In genomic region chr1:77757066-77757584, GRCh38 we compare ENCODE assay signal across 9 cellular contexts. TPM values are rescaled to one million over a fixed set of nuclear protein-coding genes. Genes with fewer than 3 reads are reported as not detected.
DNase-seq lines count a peak whose midpoint lies in the region; ATAC-seq, FAIRE-seq and TF ChIP-seq lines count a peak whose summit lies in the region.
"Had no signal": no experiment of that assay in that cellular context is flagged by ENCODE, and none has a peak within 500 bp of the region (broad histone marks: within the 10 kb centered on the region; RNA-seq: fewer than 3 reads in every experiment).

No MANE protein-coding gene starts in this region.

- peaks cover 27% of the 10 kb centered on the region for H3K4me1 Mint-ChIP-seq in Calu3 (ENCODE audit: low read depth, unreplicated experiment)
- peaks cover 23 to 40% of the 10 kb centered on the region in 2 donors for H3K4me1 Mint-ChIP-seq in effector memory CD8-positive, alpha-beta T cell (ENCODE audit: low read depth in 2 of 2)

- peak overlapping the region; percentile 77 for H3K4me3 ChIP-seq in OCI-LY1 (ENCODE audit: low read depth, low read length, poor library complexity, severe bottlenecking)
- peak overlapping the region; percentile 37 for H3K4me3 ChIP-seq in osteoblast (ENCODE audit: insufficient read depth, low read length)
- no peak overlapping the region for H3K4me3 ChIP-seq in pancreas

- no peaks in the 10 kb centered on the region for H4K20me1 ChIP-seq in OCI-LY1 (ENCODE audit: insufficient read depth, low read length)
- peaks cover 40% of the 10 kb centered on the region for H4K20me1 ChIP-seq in osteoblast (ENCODE audit: insufficient read depth, low read length)

- H3K36me3 Mint-ChIP-seq in Calu3 (ENCODE audit: insufficient read depth, unreplicated experiment) = peaks cover 22% of the 10 kb centered on the region
- peaks cover 14% of the 10 kb centered on the region for H3K36me3 Mint-ChIP-seq in effector memory CD8-positive, alpha-beta T cell (ENCODE audit: insufficient read depth)

- no peaks in the 10 kb centered on the region for H3K9me3 Mint-ChIP-seq in Calu3 (ENCODE audit: low read depth, unreplicated experiment)
- H3K9me3 Mint-ChIP-seq in effector memory CD8-positive, alpha-beta T cell = no peaks in the 10 kb centered on the region

- TF ChIP-seq CTCF in Calu3 (IDR thresholded peaks at IDR 0.05; ENCODE audit: unreplicated experiment) (no peak), OCI-LY1 (IDR thresholded peaks at IDR 0.05; ENCODE audit: low read length) (no peak), osteoblast (IDR thresholded peaks at IDR 0.05; ENCODE audit: extremely low read depth, low read depth, low read length) (no peak), pancreas (IDR thresholded peaks at IDR 0.05) (no peak)

- no peaks in the 10 kb centered on the region for H3K9me3 ChIP-seq in OCI-LY1 (ENCODE audit: low read length)
- H3K9me3 ChIP-seq in osteoblast (ENCODE audit: low read depth, low read length) = no peaks in the 10 kb centered on the region
- no peaks in the 10 kb centered on the region for H3K9me3 ChIP-seq in pancreas

- peak overlapping the region; percentile 92 for H3K4me3 Mint-ChIP-seq in Calu3 (ENCODE audit: low read depth, unreplicated experiment)
- H3K4me3 Mint-ChIP-seq in effector memory CD8-positive, alpha-beta T cell = peak overlapping the region; percentile 88 to 91

- H3K4me1 ChIP-seq in OCI-LY1 (ENCODE audit: insufficient read depth, low read length, severe bottlenecking) (peaks cover 39% of the 10 kb centered on the region), osteoblast (ENCODE audit: insufficient read depth, low read length) (peaks cover 10% of the 10 kb centered on the region), pancreas (peaks cover 0 to 21% (median 19%) of the 10 kb centered on the region in 3 donors)

- H3K36me3 ChIP-seq in OCI-LY1 (ENCODE audit: insufficient read depth, low read length) (no peaks in the 10 kb centered on the region), osteoblast (ENCODE audit: insufficient read depth, low read length) (no peaks in the 10 kb centered on the region), pancreas (no peaks in the 10 kb centered on the region)

- H3K9me2 ChIP-seq in OCI-LY1 (ENCODE audit: low read depth, low read length) = no peaks in the 10 kb centered on the region

- WGBS in pancreas, 2 donors = 17 to 18% methylated on average over 1 of the region's 1 CpG

- H3K27ac Mint-ChIP-seq in Calu3 (ENCODE audit: unreplicated experiment) = peak overlapping the region; percentile 72
- H3K27ac Mint-ChIP-seq in effector memory CD8-positive, alpha-beta T cell = peak overlapping the region in 1 of 2 donors; percentile 14

- H3K9ac ChIP-seq in OCI-LY1 (ENCODE audit: low read length) = peak overlapping the region; percentile 26; the same call in 1 of the 2 replicates

- no TSS peak for BruUV-seq in Calu3 (replicated peaks; lab: Mats Ljungman, UMichigan)

- no peak for DNase-seq in Calu3
- no peak for DNase-seq in effector memory CD8-positive, alpha-beta T cell
- no peak for DNase-seq in osteoblast (ENCODE audit: insufficient read length, low spot score, missing footprints)
- no peak for DNase-seq in pancreas
- no peak for DNase-seq in GOT3 (lab: John Stamatoyannopoulos, UW)
- DNase-seq: effector CD4-positive, alpha-beta T cell; H7 had no signal

- CTCF ChIA-PET in Calu3 (lab: Charles Lee) = interaction anchor here (1.1 kb wide), 1 partner anchor 23 kb away, joined by 4 read pairs; the partner anchor contains the start of gene MIGA1

- H3K27me3 Mint-ChIP-seq in Calu3 (ENCODE audit: unreplicated experiment) = no peaks in the 10 kb centered on the region
- H3K27me3 Mint-ChIP-seq in effector memory CD8-positive, alpha-beta T cell = no peaks in the 10 kb centered on the region

- FAIRE-seq in pancreas (lab: Jason Lieb, UNC) = no peak

- H3K27me3 ChIP-seq in OCI-LY1 (ENCODE audit: insufficient read depth, low read length) (no peaks in the 10 kb centered on the region), osteoblast (ENCODE audit: insufficient read depth, low read length) (no peaks in the 10 kb centered on the region), pancreas (no peaks in the 10 kb centered on the region)

- H2AFZ ChIP-seq in OCI-LY1 (ENCODE audit: low read length) (no peak overlapping the region), osteoblast (ENCODE audit: low read length) (no peak overlapping the region)

- H3K4me2 ChIP-seq in OCI-LY1 (ENCODE audit: low read length) = peak overlapping the region; percentile 91
- H3K4me2 ChIP-seq in osteoblast (ENCODE audit: insufficient read depth, low read length) = peak overlapping the region; percentile 85

- no peaks in the 10 kb centered on the region for H3F3A ChIP-seq in OCI-LY1 (ENCODE audit: insufficient read depth, low read length)

- intact Hi-C loops in Calu3 (cut with micrococcal nuclease; ENCODE audit: unreplicated experiment) (loop anchor here (10.0 kb wide), 1 partner anchor 218 kb away; the partner anchor contains the start of gene FUBP1), pancreas (cut with DNase I) (no loop called here)

- no peak overlapping the region for H3K27ac ChIP-seq in OCI-LY1 (ENCODE audit: low read depth, low read length, poor library complexity, severe bottlenecking)
- peak overlapping the region; percentile 74 for H3K27ac ChIP-seq in osteoblast (ENCODE audit: low read depth, low read length)
- no peak overlapping the region for H3K27ac ChIP-seq in pancreas

- H3K79me2 ChIP-seq in OCI-LY1 (ENCODE audit: insufficient read depth, low read length) (peaks cover 69% of the 10 kb centered on the region), osteoblast (ENCODE audit: insufficient read depth, low read length) (peaks cover 75% of the 10 kb centered on the region)

- ATAC-seq in effector memory CD8-positive, alpha-beta T cell (replicated peaks) = no peak
- no peak for ATAC-seq in pancreas
- ATAC-seq in GM21360 (IDR thresholded peaks at IDR 0.05; ENCODE audit: unreplicated experiment) = no peak

RNA-seq across cellular contexts. Expression of gene USP33, which starts 2.5 kb away (rescaled TPM):
- total RNA-seq in Calu3 (2022) (52.9 and 61.7 TPM in 2 replicates), osteoblast (89.8 and 101 TPM in 2 replicates), pancreas (10 to 100 TPM; 14.1 to 35.5 (median 23.0) TPM)
- polyA plus RNA-seq in pancreas = 10 to 100 TPM; 13.7 to 21.3 TPM

RNA-seq across cellular contexts. Expression of gene MIGA1, which starts 22.3 kb away (rescaled TPM):
- total RNA-seq in Calu3 (2022) (18.8 and 19.1 TPM in 2 replicates), osteoblast (13.8 and 15.9 TPM in 2 replicates), pancreas (10 to 100 TPM in 1 of 6 donors, 1 to 10 TPM in 5; 5.3 to 11.0 (median 7.9) TPM)
- polyA plus RNA-seq in pancreas = 1 to 10 TPM; 1.5 to 4.6 TPM

Comparison
In these comparisons a context has a peak if more than half of its experiments do, and no peak if none do; other contexts are left out.
1. H3K4me3 ChIP-seq: peak in OCI-LY1 (single experiment) and osteoblast (single experiment); none in pancreas (0 of 4).